ENCODE assay signal across 13 cellular contexts in the genomic region with DNA sequence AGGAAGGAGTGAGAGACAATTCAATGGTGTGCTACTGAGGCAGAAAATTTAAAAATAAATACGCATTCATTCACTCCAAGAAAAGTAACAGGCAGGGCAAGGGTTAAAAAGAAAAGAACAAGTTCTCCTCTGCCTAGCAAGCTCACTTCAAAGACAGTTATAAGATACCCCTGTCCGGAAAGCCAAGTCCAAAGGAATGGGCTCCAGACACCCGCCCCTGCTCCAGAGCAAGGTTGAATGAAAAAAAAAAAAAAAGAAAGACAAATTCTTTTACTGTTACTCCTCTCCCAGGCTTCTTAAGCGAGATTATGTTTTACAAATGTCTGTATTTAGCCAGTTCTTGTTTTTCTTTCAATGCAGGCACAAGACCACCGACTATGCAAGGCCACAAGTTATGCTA.
"Had no signal": no experiment of that assay in that cellular context is flagged by ENCODE, and none has a peak within 500 bp of the region (broad histone marks: within the 10 kb centered on the region; RNA-seq: fewer than 3 reads in every experiment).

No MANE protein-coding gene starts in this region.

- H3K9ac ChIP-seq: parathyroid adenoma had no signal

- H3K9me3 ChIP-seq: mucosa of descending colon, thyroid gland had no signal

- DNase-seq: activated CD4-positive, alpha-beta T cell treated with anti-CD3 and anti-CD28 coated beads, Interleukin-2, amount 10 ng/mL, durations not matched to agents 7 days and 5 days; activated naive CD4-positive, alpha-beta T cell; activated naive CD8-positive, alpha-beta T cell treated with anti-CD3 and anti-CD28 coated beads, Interleukin-2, amount 10 ng/mL, durations not matched to agents 7 days and 5 days; aorta; glutamatergic neuron; mucosa of descending colon; naive thymus-derived CD4-positive, alpha-beta T cell; stimulated activated CD4-positive, alpha-beta T cell treated with anti-CD3 and anti-CD28 coated beads, Interleukin-15, amount 100 ng/mL, for 24 hours; stimulated activated CD4-positive, alpha-beta T cell treated with anti-CD3 and anti-CD28 coated beads, Interleukin-4, amount 100 ng/mL, for 1 hour; stimulated activated naive B cell treated with anti-CD40 and anti-IgM and Interleukin-4, amounts not matched to agents 10 μg/mL and 1 μg/mL and 100 μg/mL, for 72 hours; thyroid gland had no signal

- H3K4me1 ChIP-seq: parathyroid adenoma, thyroid gland had no signal

- H2AFZ ChIP-seq: parathyroid adenoma had no signal

- H3K36me3 ChIP-seq: thyroid gland had no signal

- H3K27me3 ChIP-seq: thyroid gland had no signal

- H3K4me3 ChIP-seq: lung, mucosa of descending colon, thyroid gland had no signal

- ATAC-seq: mucosa of descending colon; naive thymus-derived CD4-positive, alpha-beta T cell; stimulated activated naive B cell treated with anti-CD40 and anti-IgM and Interleukin-4, amounts not matched to agents 10 μg/mL and 1 μg/mL and 100 μg/mL, for 72 hours had no signal

- H3K27ac ChIP-seq: parathyroid adenoma, thyroid gland had no signal
